Comparison of ENCODE assay signal across 30 cellular contexts in the genomic region with DNA sequence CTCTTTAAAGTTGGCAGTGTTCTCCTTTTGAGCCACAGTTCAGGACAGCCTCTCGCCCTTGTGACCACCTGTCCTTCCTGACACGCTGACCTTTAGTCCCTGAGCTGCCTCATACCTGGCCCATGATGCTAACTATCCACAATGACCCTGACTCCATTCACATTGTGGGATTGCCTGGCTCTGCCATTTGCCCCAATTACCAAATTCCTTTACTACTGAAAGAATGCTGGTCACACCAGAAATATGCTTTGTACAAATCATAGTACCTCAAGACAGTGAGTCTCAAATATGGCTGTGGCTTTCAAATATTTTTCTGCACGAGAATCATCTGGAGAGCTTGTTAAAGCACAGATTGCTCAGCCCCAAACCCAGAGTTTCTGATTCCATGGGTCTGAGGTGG. TPM values are rescaled to one million over a fixed set of nuclear protein-coding genes. Genes with fewer than 3 reads are reported as not detected.
DNase-seq lines count a peak whose midpoint lies in the region; ATAC-seq and TF ChIP-seq lines count a peak whose summit lies in the region.
"Had no signal": no experiment of that assay in that cellular context is flagged by ENCODE, and none has a peak within 500 bp of the region (broad histone marks: within the 10 kb centered on the region; RNA-seq: fewer than 3 reads in every experiment).

No MANE protein-coding gene starts in this region.

- POLR2A ChIA-PET in PC-9 (lab: Charles Lee; ENCODE audit: unreplicated experiment): interaction anchor here (0.7 kb wide), 1 partner anchor 67 kb away, joined by 3 read pairs; no protein-coding TSS in a partner anchor

- H3K4me2 ChIP-seq in PC-9: peak overlapping the region; percentile 40

- no peaks in the 10 kb centered on the region for H4K20me1 ChIP-seq in PC-9 (ENCODE audit: insufficient read depth)

- H3K9me3 ChIP-seq in PC-9 (ENCODE audit: insufficient read depth, low read depth) (peaks cover under 1% of the 10 kb centered on the region; the same call in 1 of the 2 replicates), suprapubic skin (no peaks in the 10 kb centered on the region), MG63 (no peaks in the 10 kb centered on the region)
- H3K9me3 ChIP-seq: adrenal gland, breast epithelium, lower lobe of right lung, pancreas, right atrium auricular region, thoracic aorta had no signal

- TF ChIP-seq POLR2A in suprapubic skin (IDR thresholded peaks at IDR 0.05): no peak

- DNase-seq in ELR (ENCODE audit: low read depth): peak; percentile 10
- DNase-seq in PC-9: peak; percentile 18 to 64
- peak; percentile 17 for DNase-seq in fibroblast of pulmonary artery (ENCODE audit: low read depth)
- DNase-seq in suprapubic skin (ENCODE audit: low spot score in 2 of 2): no peak
- no peak for DNase-seq in MG63
- no peak for DNase-seq in foreskin melanocyte
- DNase-seq: activated CD4-positive, alpha-beta T cell treated with anti-CD3 and anti-CD28 coated beads, Interleukin-2, amount 10 ng/mL, durations not matched to agents 7 days and 5 days; activated naive CD4-positive, alpha-beta T cell; activated T-cell treated with anti-CD3 and anti-CD28 coated beads, Interleukin-2, amount 50 U/mL, for 48 hours; adrenal gland; DND-41; effector memory CD8-positive, alpha-beta T cell; Karpas-422; lower lobe of right lung; NCI-H187 treated with DMSO at 0.1 percent for 48 hours; NCI-H2227 treated with DMSO at 0.1 percent for 48 hours; nephron progenitor cell; pancreas; stimulated activated CD4-positive, alpha-beta T cell treated with anti-CD3 and anti-CD28 coated beads, Interleukin-12 subunit alpha, Interleukin-12 subunit beta, amount 100 ng/mL, for 4 hours; stimulated activated CD4-positive, alpha-beta T cell treated with anti-CD3 and anti-CD28 coated beads, Interleukin-4, amount 100 ng/mL, for 24 hours; stimulated activated naive CD4-positive, alpha-beta T cell treated with Interleukin-2 at 50 U/mL for 16 hours; WERI-Rb-1 had no signal

- H3F3A ChIP-seq in PC-9 (ENCODE audit: insufficient read depth, low read depth): no peaks in the 10 kb centered on the region

- H3K27me3 ChIP-seq in PC-9 (ENCODE audit: insufficient read depth, low read depth): no peaks in the 10 kb centered on the region
- no peaks in the 10 kb centered on the region for H3K27me3 ChIP-seq in suprapubic skin
- no peaks in the 10 kb centered on the region for H3K27me3 ChIP-seq in MG63
- H3K27me3 ChIP-seq: adrenal gland, breast epithelium, pancreas, right atrium auricular region had no signal

- H3K9me2 ChIP-seq in PC-9 (ENCODE audit: insufficient read depth): no peaks in the 10 kb centered on the region

- H3K79me2 ChIP-seq in PC-9 (ENCODE audit: low read depth): no peaks in the 10 kb centered on the region

- no peak for ATAC-seq in HG02623 (IDR thresholded peaks at IDR 0.05; ENCODE audit: unreplicated experiment)
- ATAC-seq: effector memory CD8-positive, alpha-beta T cell; esophagus mucosa; lower lobe of right lung; pancreas had no signal

- H3K36me3 ChIP-seq in PC-9 (ENCODE audit: low read depth) (no peaks in the 10 kb centered on the region), suprapubic skin (no peaks in the 10 kb centered on the region), MG63 (no peaks in the 10 kb centered on the region)
- H3K36me3 ChIP-seq: adrenal gland, breast epithelium, lower lobe of right lung, pancreas, right atrium auricular region, thoracic aorta, WERI-Rb-1 had no signal

- intact Hi-C loops in PC-9 (cut with micrococcal nuclease; ENCODE audit: unreplicated experiment): no loop called here

- CTCF ChIA-PET in PC-9 (lab: Charles Lee): no interaction called here

- no peak overlapping the region for H2AFZ ChIP-seq in PC-9

- H3K4me3 ChIP-seq in PC-9 (no peak overlapping the region), fibroblast of pulmonary artery (replicated peaks; ENCODE audit: low read depth, low read length) (no peak overlapping the region), suprapubic skin (no peak overlapping the region), MG63 (no peak overlapping the region)
- H3K4me3 ChIP-seq: adrenal gland, breast epithelium, coronary artery, lower lobe of right lung, pancreas, right atrium auricular region, thoracic aorta had no signal

- no CpG with 5 or more reads among the region's 3 CpGs for WGBS in suprapubic skin

- TF ChIP-seq CTCF in PC-9 (conservative IDR thresholded peaks at IDR 0.05): no peak
- TF ChIP-seq CTCF in fibroblast of pulmonary artery (IDR thresholded peaks at IDR 0.05; ENCODE audit: low read length, missing control alignments): no peak
- no peak for TF ChIP-seq CTCF in suprapubic skin (IDR thresholded peaks at IDR 0.05)

- BruUV-seq in PC-9 (replicated peaks; lab: Mats Ljungman, UMichigan): no TSS peak

- peaks cover 20% of the 10 kb centered on the region for H3K4me1 ChIP-seq in PC-9 (replicated peaks; ENCODE audit: insufficient read depth)
- H3K4me1 ChIP-seq in suprapubic skin: no peaks in the 10 kb centered on the region
- H3K4me1 ChIP-seq: adrenal gland, breast epithelium, lower lobe of right lung, right atrium auricular region had no signal

- TF ChIP-seq EP300 in suprapubic skin (IDR thresholded peaks at IDR 0.05): no peak

- H3K27ac ChIP-seq in PC-9: 0 out of 2 replicates have a peak overlapping the region, but pooled peaks have one; percentile 22
- H3K27ac ChIP-seq in suprapubic skin: no peak overlapping the region
- H3K27ac ChIP-seq: adrenal gland, breast epithelium, C4-2B, coronary artery, lower lobe of right lung, pancreas, right atrium auricular region, RWPE1, thoracic aorta, WERI-Rb-1 had no signal

RNA-seq across cellular contexts. Expression of gene LTBP1, which starts 54.2 kb away (rescaled TPM):
- total RNA-seq in PC-9 (2021): 10.3 and 10.4 TPM in 2 replicates
- total RNA-seq in suprapubic skin: 10 to 100 TPM in 3 of 4 donors, 1 to 10 TPM in 1; 8.7 to 18.7 (median 13.0) TPM
- 93.9 and 95.7 TPM in 2 replicates for total RNA-seq in MG63 (2014; rRNA removed; shearing (Covaris generic); ENCODE audit: low replicate concordance)

Comparison
In these comparisons a context has a peak if more than half of its experiments do, and no peak if none do; other contexts are left out.
1. DNase-seq: peak in ELR (single experiment), PC-9 (2 of 2) and fibroblast of pulmonary artery (single experiment); none in suprapubic skin (0 of 2), MG63 (single experiment) and foreskin melanocyte (single experiment).